Comparison of ENCODE assay signal across 19 cellular contexts in the genomic region with DNA sequence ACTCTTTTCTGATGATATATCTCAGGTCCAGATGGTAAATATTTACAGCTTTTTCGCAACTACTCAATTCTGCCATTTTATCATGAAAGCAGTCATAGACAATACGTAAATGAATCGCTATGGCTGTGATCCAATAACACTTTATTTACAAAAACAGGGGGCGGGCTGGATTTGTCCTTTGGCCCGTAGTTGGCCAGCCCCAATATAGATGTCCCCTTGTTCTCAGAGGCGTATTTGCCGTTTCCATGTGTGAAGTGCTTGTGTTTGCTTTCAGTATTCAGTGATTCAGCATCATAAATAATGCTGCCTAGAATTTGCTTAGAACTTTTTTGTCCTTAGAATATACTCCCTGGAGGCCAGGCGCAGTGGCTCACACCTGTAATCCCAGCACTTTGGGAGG.
"Had no signal": no experiment of that assay in that cellular context is flagged by ENCODE, and none has a peak within 500 bp of the region (broad histone marks: within the 10 kb centered on the region; RNA-seq: fewer than 3 reads in every experiment).

No MANE protein-coding gene starts in this region.

- H3K4me3 ChIP-seq: breast epithelium, Peyer's patch, SJSA1 had no signal

- H3K27me3 ChIP-seq: breast epithelium, Peyer's patch, SJSA1 had no signal

- H3K4me1 ChIP-seq: breast epithelium, Peyer's patch had no signal

- DNase-seq: activated CD4-positive, alpha-beta T cell treated with anti-CD3 and anti-CD28 coated beads for 48 hours; activated CD4-positive, alpha-beta T cell treated with anti-CD3 and anti-CD28 coated beads, Interleukin-2, amount 50 U/mL, for 4 hours; activated CD4-positive, CD25-positive, alpha-beta regulatory T cell treated with anti-CD3 and anti-CD28 coated beads, Interleukin-2, amount 50 U/mL, for 72 hours; activated CD8-positive, alpha-beta memory T cell treated with anti-CD3 and anti-CD28 coated beads, Interleukin-2, amount 50 U/mL, for 48 hours; activated CD8-positive, alpha-beta T cell treated with anti-CD3 and anti-CD28 coated beads, Interleukin-2, amount 10 ng/mL, durations not matched to agents 7 days and 5 days; activated effector memory CD4-positive, alpha-beta T cell treated with Interleukin-2 at 50 U/mL for 16 hours; activated naive CD4-positive, alpha-beta T cell; activated T-cell treated with anti-CD3 and anti-CD28 coated beads, Interleukin-2, amount 50 U/mL, for 1 hour; caudate nucleus; KBM-7; NCI-H1048; NCI-H1930; NCI-H510A treated with DMSO at 0.1 percent for 48 hours; NCI-H82; Peyer's patch; SHP77 had no signal

- H3K9me3 ChIP-seq: breast epithelium, Peyer's patch, SJSA1 had no signal

- H3K27ac ChIP-seq: breast epithelium, Peyer's patch, RWPE1, SJSA1 had no signal

- H3K36me3 ChIP-seq: breast epithelium, Peyer's patch, SJSA1 had no signal

- ATAC-seq: activated CD8-positive, alpha-beta T cell treated with anti-CD3 and anti-CD28 coated beads, Interleukin-2, amount 10 ng/mL, durations not matched to agents 7 days and 5 days had no signal
